Comparison of ENCODE assay signal across 26 cellular contexts in the genomic region with DNA sequence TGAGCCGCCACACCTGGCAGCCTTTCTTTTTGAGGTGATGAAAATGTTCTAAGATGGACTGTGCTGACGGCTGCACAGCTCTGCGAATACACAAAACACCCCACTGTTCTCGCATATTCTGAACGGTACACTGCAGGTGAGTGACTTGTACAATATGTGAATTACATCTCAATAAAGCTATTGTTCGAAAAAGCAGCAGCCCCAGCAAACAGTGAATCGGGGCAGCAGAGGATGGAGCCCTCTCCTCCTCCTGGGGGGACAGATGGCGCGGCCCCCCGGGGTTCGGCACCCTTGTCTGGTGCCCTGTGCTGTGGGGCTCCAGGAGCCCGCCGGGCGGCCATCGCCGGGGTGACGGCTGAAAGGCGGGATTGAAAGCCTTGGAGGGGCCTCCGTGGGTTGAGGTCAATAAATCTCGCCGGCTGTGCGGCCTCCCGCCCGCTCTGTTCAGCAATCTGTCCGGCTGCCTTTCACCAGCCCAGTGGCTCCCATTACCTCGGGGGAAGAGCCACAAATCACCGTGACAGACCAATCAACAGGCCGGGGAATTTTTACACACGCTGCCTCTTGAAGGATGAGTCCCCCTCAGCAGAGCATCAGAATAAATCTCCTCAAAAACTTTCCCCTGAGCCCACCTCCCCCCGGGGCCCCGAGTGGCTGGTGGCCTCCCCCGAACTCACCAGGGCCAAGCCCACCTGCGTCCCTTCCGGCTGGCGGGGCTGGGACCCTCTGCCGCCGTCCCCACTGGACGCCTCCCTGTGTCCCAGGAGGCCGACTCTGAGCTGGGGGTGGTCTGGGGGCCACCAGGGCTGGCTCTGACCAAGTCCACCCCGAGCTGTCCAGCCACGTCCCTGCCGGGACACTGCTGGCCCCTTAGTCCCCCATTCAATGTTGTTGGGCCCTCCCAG. TPM values are rescaled to one million over a fixed set of nuclear protein-coding genes. Genes with fewer than 3 reads are reported as not detected.
DNase-seq lines count a peak whose midpoint lies in the region; ATAC-seq, FAIRE-seq and TF ChIP-seq lines count a peak whose summit lies in the region.
"Had no signal": no experiment of that assay in that cellular context is flagged by ENCODE, and none has a peak within 500 bp of the region (broad histone marks: within the 10 kb centered on the region; RNA-seq: fewer than 3 reads in every experiment).

No MANE protein-coding gene starts in this region.

- no peak overlapping the region for H2BK15ac ChIP-seq in neuronal stem cell (ENCODE audit: low read length)

- no peak overlapping the region for H3K23ac ChIP-seq in neuronal stem cell (ENCODE audit: low read depth, low read length, poor library complexity)

- H3K79me1 ChIP-seq in neuronal stem cell (ENCODE audit: low read depth, low read length) = peaks cover 5% of the 10 kb centered on the region

- H2AK5ac ChIP-seq in neuronal stem cell (ENCODE audit: low read depth, low read length) = no peak overlapping the region

- H4K91ac ChIP-seq in neuronal stem cell (ENCODE audit: low read depth, low read length, poor library complexity) = no peak overlapping the region

- DNase-seq in right cardiac atrium = peak; percentile 9 to 33 (median 28)
- no peak for DNase-seq in right atrium auricular region (ENCODE audit: low spot score)
- DNase-seq in WERI-Rb-1 = peak; percentile 63
- DNase-seq in kidney = peak; percentile 61
- no peak for DNase-seq in neuronal stem cell (ENCODE audit: low spot score)
- DNase-seq in NCI-H128 (lab: John Stamatoyannopoulos, UW; ENCODE audit: unreplicated experiment) = no peak
- no peak for DNase-seq in erythroblast (lab: John Stamatoyannopoulos, UW)
- DNase-seq: ACHN; BE2C; C1 segment of cervical spinal cord; CD4-positive, CD25-positive, alpha-beta regulatory T cell; COR-L47; DMS153; DMS79; GDM1; GOT3; H7 had no signal

- H3K36me3 ChIP-seq in right atrium auricular region (no peaks in the 10 kb centered on the region), WERI-Rb-1 (0 out of 2 replicates have a peak, but pooled peaks cover under 1% of the 10 kb centered on the region), kidney (ENCODE audit: control insufficient read depth in 1 of 2, insufficient read depth in 2 of 2, low read length in 2 of 2) (no peaks in the 10 kb centered on the region), neuronal stem cell (replicated peaks in 1 of 2; ENCODE audit: control insufficient read depth in 2 of 2, insufficient read depth in 2 of 2, low read length in 2 of 2) (no peaks in the 10 kb centered on the region)
- H3K36me3 ChIP-seq: BE2C had no signal

- no peak overlapping the region for H3K4ac ChIP-seq in neuronal stem cell (ENCODE audit: low read length)

- intact Hi-C loops in right cardiac atrium (cut with DNase I) (no loop called here), kidney (cut with DNase I) (no loop called here)

- no peak overlapping the region for H2AFZ ChIP-seq in neuronal stem cell (ENCODE audit: low read length)

- TF ChIP-seq CTCF in right atrium auricular region (IDR thresholded peaks at IDR 0.05) (no peak), WERI-Rb-1 (IDR thresholded peaks at IDR 0.05; ENCODE audit: low read depth, low read length) (no peak), kidney (IDR thresholded peaks at IDR 0.05; ENCODE audit: borderline replicate concordance, extremely low read depth, insufficient read depth) (no peak)

- ATAC-seq in right cardiac atrium (no peak), HG02678 (IDR thresholded peaks at IDR 0.05; ENCODE audit: unreplicated experiment) (no peak)
- ATAC-seq: HCT116 had no signal

- H3K9ac ChIP-seq in kidney (ENCODE audit: low read length in 2 of 2) (no peak overlapping the region), neuronal stem cell (ENCODE audit: low read depth, low read length, poor library complexity) (no peak overlapping the region)

- no peak overlapping the region for H2BK120ac ChIP-seq in neuronal stem cell (ENCODE audit: low read depth, low read length)

- TF ChIP-seq POLR2A in erythroblast (IDR thresholded peaks at IDR 0.05; ENCODE audit: low read length) = no peak

- peak overlapping the region; percentile 53 for H3K18ac ChIP-seq in neuronal stem cell (ENCODE audit: low read length)

- no peak overlapping the region for H3K4me3 ChIP-seq in right cardiac atrium (ENCODE audit: low read length)
- H3K4me3 ChIP-seq in right atrium auricular region = no peak overlapping the region
- no peak overlapping the region for H3K4me3 ChIP-seq in WERI-Rb-1 (ENCODE audit: low read depth, low read length)
- H3K4me3 ChIP-seq in kidney (ENCODE audit: low read length in 2 of 2) = no peak overlapping the region
- H3K4me3 ChIP-seq in neuronal stem cell (ENCODE audit: low read length in 2 of 2) = no peak overlapping the region

- no peak overlapping the region for H3K4me2 ChIP-seq in neuronal stem cell (ENCODE audit: insufficient read depth, low read length, poor library complexity, severe bottlenecking)

- H2BK5ac ChIP-seq in neuronal stem cell (ENCODE audit: low read length) = no peak overlapping the region

- H3K4me1 ChIP-seq in right cardiac atrium (ENCODE audit: control insufficient read depth, insufficient read depth, low read length) = no peaks in the 10 kb centered on the region
- H3K4me1 ChIP-seq in right atrium auricular region = no peaks in the 10 kb centered on the region
- no peaks in the 10 kb centered on the region for H3K4me1 ChIP-seq in kidney (ENCODE audit: control insufficient read depth in 1 of 2, insufficient read depth in 1 of 2, low read depth in 1 of 2, low read length in 2 of 2)
- H3K4me1 ChIP-seq in neuronal stem cell (ENCODE audit: control insufficient read depth in 2 of 2, insufficient read depth in 1 of 2, low read depth in 1 of 2, low read length in 2 of 2) = peaks cover 8 to 16% of the 10 kb centered on the region in 2 donors
- H3K4me1 ChIP-seq: BE2C had no signal

- H4K8ac ChIP-seq in neuronal stem cell (ENCODE audit: low read depth, low read length) = no peak overlapping the region

- WGBS in right cardiac atrium = 72% methylated on average over 42 of the region's 42 CpGs
- WGBS in neuronal stem cell (ENCODE audit: extremely low coverage in 2 of 2, insufficient read length in 2 of 2, insufficient replicate concordance in 1 of 2), 2 donors = no CpG with 5 or more reads among the region's 42 CpGs

- H3K9me3 ChIP-seq in right cardiac atrium (ENCODE audit: control insufficient read depth, low read length) = no peaks in the 10 kb centered on the region
- no peaks in the 10 kb centered on the region for H3K9me3 ChIP-seq in right atrium auricular region
- no peaks in the 10 kb centered on the region for H3K9me3 ChIP-seq in WERI-Rb-1 (ENCODE audit: severe bottlenecking)
- H3K9me3 ChIP-seq in kidney (ENCODE audit: control insufficient read depth in 1 of 2, low read length in 2 of 2) = no peaks in the 10 kb centered on the region
- H3K9me3 ChIP-seq in neuronal stem cell (replicated peaks in 1 of 2; ENCODE audit: control insufficient read depth in 2 of 2, insufficient read depth in 1 of 2, low read depth in 1 of 2, low read length in 2 of 2) = no peaks in the 10 kb centered on the region
- H3K9me3 ChIP-seq: BE2C had no signal

- no peak overlapping the region for H3K14ac ChIP-seq in neuronal stem cell (ENCODE audit: low read length)

- H3K27ac ChIP-seq in right cardiac atrium (ENCODE audit: low read length) (no peak overlapping the region), right atrium auricular region (no peak overlapping the region), WERI-Rb-1 (peak overlapping the region; percentile 73), kidney (ENCODE audit: low read depth in 2 of 2, low read length in 2 of 2) (no peak overlapping the region), neuronal stem cell (replicated peaks; ENCODE audit: low read length) (no peak overlapping the region)
- H3K27ac ChIP-seq: HL-60 had no signal

- no peaks in the 10 kb centered on the region for H3K27me3 ChIP-seq in right cardiac atrium (ENCODE audit: control insufficient read depth, insufficient read depth)
- no peaks in the 10 kb centered on the region for H3K27me3 ChIP-seq in right atrium auricular region
- no peaks in the 10 kb centered on the region for H3K27me3 ChIP-seq in WERI-Rb-1 (ENCODE audit: insufficient read depth, low read depth, severe bottlenecking)
- peaks cover 0 to 82% (median under 1%) of the 10 kb centered on the region in 3 experiments for H3K27me3 ChIP-seq in neuronal stem cell (ENCODE audit: control insufficient read depth in 3 of 3, insufficient read depth in 3 of 3, low read depth in 1 of 3, low read length in 3 of 3)
- H3K27me3 ChIP-seq: BE2C had no signal

- FAIRE-seq in kidney (lab: Jason Lieb, UNC) = no peak
- FAIRE-seq: A204.1, GM12892, GM18507 had no signal

- H2BK12ac ChIP-seq in neuronal stem cell (ENCODE audit: low read length) = no peak overlapping the region

RNA-seq across cellular contexts. Expression of gene TMEM250, which starts 37.8 kb away (rescaled TPM):
- 10 to 100 TPM; 18.5 to 25.5 (median 20.9) TPM for total RNA-seq in right cardiac atrium
- 16.5 TPM for polyA plus RNA-seq in right cardiac atrium
- total RNA-seq in right atrium auricular region = 10 to 100 TPM; 20.3 to 29.3 TPM
- total RNA-seq in kidney = 33.1 TPM
- 22.2 TPM for polyA plus RNA-seq in kidney (ENCODE audit: insufficient read depth, low read depth, low replicate concordance)
- 23.6 TPM for polyA plus RNA-seq in neuronal stem cell (2013, experiment 1 of 2)
- polyA plus RNA-seq in neuronal stem cell (2013, experiment 2 of 2) = 22.7 TPM

RNA-seq across cellular contexts. Expression of gene LHX3, which starts 48.5 kb away (rescaled TPM):
- not detected for total RNA-seq in right cardiac atrium
- polyA plus RNA-seq in right cardiac atrium = not detected
- total RNA-seq in right atrium auricular region = under 1 TPM in 1 of 2 donors, not detected in 1; 0.16 TPM
- total RNA-seq in kidney = not detected
- not detected for polyA plus RNA-seq in kidney (ENCODE audit: insufficient read depth, low read depth, low replicate concordance)
- not detected for polyA plus RNA-seq in neuronal stem cell (2013, experiment 1 of 2)
- not detected for polyA plus RNA-seq in neuronal stem cell (2013, experiment 2 of 2)
- total RNA-seq: CD4-positive, CD25-positive, alpha-beta regulatory T cell; CD8-positive, alpha-beta memory T cell; Daoy; HT1080 had no signal
- polyA plus RNA-seq: CD4-positive, CD25-positive, alpha-beta regulatory T cell; CD8-positive, alpha-beta memory T cell had no signal

Comparison
In these comparisons a context has a peak if more than half of its experiments do, and no peak if none do; other contexts are left out.
1. DNase-seq: peak in right cardiac atrium (3 of 3), WERI-Rb-1 (single experiment) and kidney (single experiment); none in right atrium auricular region (single experiment), neuronal stem cell (single experiment), NCI-H128 (single experiment) and erythroblast (0 of 2).